In genomic region chr11:33567004-33567403, GRCh38 we compare ENCODE assay signal across 8 cellular contexts.
"Had no signal": no experiment of that assay in that cellular context is flagged by ENCODE, and none has a peak within 500 bp of the region (broad histone marks: within the 10 kb centered on the region; RNA-seq: fewer than 3 reads in every experiment).

No MANE protein-coding gene starts in this region.

- ATAC-seq: GM23338, HCT116 had no signal

- H3K4me2 ChIP-seq: GM23338 had no signal

- H3K27ac Mint-ChIP-seq: GM23338, H9, HFFc6 had no signal

- H2AFZ ChIP-seq: GM23248, GM23338 had no signal

- H3K4me3 Mint-ChIP-seq: GM23338, H9, HFFc6 had no signal

- H3K4me1 ChIP-seq: HAP-1 had no signal

- H3K36me3 ChIP-seq: HAP-1 had no signal

- DNase-seq: GM23248, H7, H9, HCEC 1CT, HFFc6 had no signal

- H3K9me3 Mint-ChIP-seq: HFFc6 had no signal

- H3K9me3 ChIP-seq: HAP-1 had no signal

- H3K4me3 ChIP-seq: GM23248, GM23338, HAP-1 had no signal

- H3K27ac ChIP-seq: GM23248 had no signal
